ENCODE assay signal across 8 cellular contexts in genomic region chr20:31675828-31676533, GRCh38. TPM values are rescaled to one million over a fixed set of nuclear protein-coding genes. Genes with fewer than 3 reads are reported as not detected.
DNase-seq lines count a peak whose midpoint lies in the region; ATAC-seq, FAIRE-seq and TF ChIP-seq lines count a peak whose summit lies in the region.

No MANE protein-coding gene starts in this region.

- peak overlapping the region; percentile 30; the same call in 1 of the 2 replicates for H2BK120ac ChIP-seq in IMR-90 (ENCODE audit: low read depth, low read length)

- peak overlapping the region; percentile 39; the same call in 1 of the 3 replicates for H2BK15ac ChIP-seq in IMR-90 (ENCODE audit: low read depth, low read length)

- CTCF ChIA-PET in IMR-90 (lab: Yijun Ruan, JAX): no interaction called here

- H3K4me3 ChIP-seq in IMR-90 (ENCODE audit: insufficient read depth, low read depth, low read length): no peak overlapping the region
- H3K4me3 ChIP-seq in prostate gland: no peak overlapping the region
- no peak overlapping the region for H3K4me3 ChIP-seq in aorta (ENCODE audit: low read length in 2 of 2)

- peaks cover 54% of the 10 kb centered on the region for H4K20me1 ChIP-seq in IMR-90 (ENCODE audit: insufficient read depth, low read length)

- intact Hi-C loops in IMR-90 (cut with micrococcal nuclease): no loop called here
- intact Hi-C loops in prostate gland (cut with DNase I): no loop called here
- intact Hi-C loops in aorta (cut with DNase I): no loop called here

- H3K9me1 ChIP-seq in IMR-90 (ENCODE audit: insufficient read depth, low read length): peaks cover 63% of the 10 kb centered on the region

- H3K23ac ChIP-seq in IMR-90 (ENCODE audit: low read depth, low read length): peak overlapping the region; percentile 72

- TF ChIP-seq CTCF in IMR-90 (conservative IDR thresholded peaks at IDR 0.05; ENCODE audit: low read depth, low read length) (no peak), prostate gland (IDR thresholded peaks at IDR 0.05) (no peak)

- peak overlapping the region; percentile 58 for H3K4ac ChIP-seq in IMR-90 (ENCODE audit: low read depth, low read length)

- FAIRE-seq in GM12892 (lab: Jason Lieb, UNC): peak; percentile 27

- H2BK5ac ChIP-seq in IMR-90 (ENCODE audit: low read depth, low read length, poor library complexity, severe bottlenecking): peak overlapping the region; percentile 2

- WGBS in IMR-90 (ENCODE audit: extremely low coverage in 2 of 2, insufficient read length in 1 of 2), 2 experiments: 61% methylated on average over 5 of the region's 10 CpGs; no CpG with 5 or more reads in 1 of the 2 experiments
- WGBS in prostate gland: 69% methylated on average over 10 of the region's 10 CpGs
- WGBS in aorta, 2 donors: 41 to 48% methylated on average over 10 of the region's 10 CpGs

- H2BK20ac ChIP-seq in IMR-90 (ENCODE audit: low read depth, low read length): peak overlapping the region; percentile 45

- peaks cover 45 to 89% of the 10 kb centered on the region in 2 experiments for H3K79me1 ChIP-seq in IMR-90 (ENCODE audit: low read depth in 1 of 2, low read length in 2 of 2)

- dilution Hi-C loops in IMR-90 (cut with HindIII; ENCODE audit: low sequenced_read_pairs, unreplicated experiment): no loop called here

- H3K14ac ChIP-seq in IMR-90 (replicated peaks; ENCODE audit: low read depth, low read length): peak overlapping the region; percentile 48

- H3K27me3 ChIP-seq in IMR-90 (ENCODE audit: control insufficient read depth, insufficient read depth, low read length) (no peaks in the 10 kb centered on the region), prostate gland (replicated peaks; ENCODE audit: insufficient read depth) (no peaks in the 10 kb centered on the region), aorta (ENCODE audit: control insufficient read depth in 1 of 2, insufficient read depth in 2 of 2, low read length in 1 of 2) (no peaks in the 10 kb centered on the region)

- H3K18ac ChIP-seq in IMR-90 (ENCODE audit: low read depth, low read length): peak overlapping the region; percentile 3; the same call in 1 of the 2 replicates

- H3K4me1 ChIP-seq in IMR-90 (ENCODE audit: control insufficient read depth, insufficient read depth, low read length) (peaks cover 39% of the 10 kb centered on the region), prostate gland (replicated peaks) (peaks cover 32% of the 10 kb centered on the region), aorta (ENCODE audit: control insufficient read depth in 1 of 2, insufficient read depth in 2 of 2, low read length in 2 of 2) (peaks cover 12 to 20% of the 10 kb centered on the region in 2 donors)

- peak overlapping the region; percentile 81 for H2AK5ac ChIP-seq in IMR-90 (ENCODE audit: low read depth, low read length)

- in situ Hi-C loops in IMR-90 (cut with MboI; ENCODE audit: low sequenced_read_pairs): no loop called here

- H3K36me3 ChIP-seq in IMR-90 (ENCODE audit: control insufficient read depth, insufficient read depth, low read length): peaks cover 14% of the 10 kb centered on the region
- H3K36me3 ChIP-seq in prostate gland: no peaks in the 10 kb centered on the region
- no peaks in the 10 kb centered on the region for H3K36me3 ChIP-seq in aorta (ENCODE audit: control insufficient read depth in 1 of 2, insufficient read depth in 2 of 2, low read length in 1 of 2)

- H2AK9ac ChIP-seq in IMR-90 (replicated peaks; ENCODE audit: low read depth, low read length, poor library complexity): peak overlapping the region; percentile 35

- no TSS peak for BruUV-seq in IMR-90 (replicated peaks; lab: Mats Ljungman, UMichigan)

- TF ChIP-seq POLR2A in GM12892 (IDR thresholded peaks at IDR 0.05; ENCODE audit: low read depth, low read length): no peak
- TF ChIP-seq POLR2A in IMR-90 (IDR thresholded peaks at IDR 0.05; ENCODE audit: low read depth, low read length): no peak
- TF ChIP-seq POLR2A in erythroblast (IDR thresholded peaks at IDR 0.05; ENCODE audit: low read length): peak; percentile 65
- TF ChIP-seq POLR2A in prostate gland (IDR thresholded peaks at IDR 0.05): no peak

- ATAC-seq in IMR-90 (ENCODE audit: low read depth) (0 out of 2 replicates have a peak, but pooled peaks have one; percentile 15), aorta (ENCODE audit: low FRiP score) (peak; percentile 20), HG03135 (IDR thresholded peaks at IDR 0.05; ENCODE audit: unreplicated experiment) (no peak)

- H3K27ac ChIP-seq in IMR-90 (ENCODE audit: insufficient read depth, low read length) (no peak overlapping the region), prostate gland (peak overlapping the region; percentile 34 to 45), aorta (ENCODE audit: low read depth in 1 of 2, low read length in 2 of 2) (peak overlapping the region; percentile 53 to 87)

- H4K91ac ChIP-seq in IMR-90 (ENCODE audit: insufficient read depth, low read depth, low read length): peak overlapping the region; percentile 43; the same call in 1 of the 2 replicates

- H3K9me3 ChIP-seq in IMR-90 (ENCODE audit: control insufficient read depth, insufficient read depth, low read length) (no peaks in the 10 kb centered on the region), prostate gland (no peaks in the 10 kb centered on the region), aorta (ENCODE audit: control insufficient read depth, low read length) (no peaks in the 10 kb centered on the region)

- H4K5ac ChIP-seq in IMR-90 (ENCODE audit: low read depth, low read length): no peak overlapping the region

- H4K8ac ChIP-seq in IMR-90 (ENCODE audit: low read depth in 2 of 2, low read length in 2 of 2): peak overlapping the region in 1 of 2 experiments; percentile 31; a peak in 2 of 4 replicates

- no peak for TF ChIP-seq RAD21 in IMR-90 (IDR thresholded peaks at IDR 0.05; ENCODE audit: low read length)

- POLR2A ChIA-PET in IMR-90 (lab: Charles Lee; ENCODE audit: unreplicated experiment): interaction anchor here (0.5 to 0.6 kb wide), 2 partner anchors 23 to 43 kb away, joined by 3 read pairs; no protein-coding TSS in a partner anchor

- H2AFZ ChIP-seq in IMR-90 (replicated peaks; ENCODE audit: low read length, poor library complexity): no peak overlapping the region

- H3K9ac ChIP-seq in IMR-90 (ENCODE audit: low read depth, low read length): no peak overlapping the region

- no peak for DNase-seq in GM12892 (ENCODE audit: insufficient read length)
- peak; percentile 25 for DNase-seq in IMR-90
- DNase-seq in activated CD4-positive, alpha-beta T cell treated with anti-CD3 and anti-CD28 coated beads, Interleukin-2, amount 50 U/mL, for 48 hours: peak; percentile 59 to 73
- peak; percentile 96 to 99 for DNase-seq in erythroblast (lab: John Stamatoyannopoulos, UW)
- DNase-seq in prostate gland (ENCODE audit: low spot score): no peak
- DNase-seq in aorta: no peak
- no peak for DNase-seq in AG08396 (ENCODE audit: low spot score)

- H3K4me2 ChIP-seq in IMR-90 (ENCODE audit: low read depth, low read length): no peak overlapping the region; the same call in 1 of the 2 replicates

- no peak overlapping the region for H3K56ac ChIP-seq in IMR-90 (ENCODE audit: extremely low read depth, insufficient read depth, low read length)

TF ChIP-seq in IMR-90, 13 proteins besides CTCF, POLR2A, EP300 and RAD21:
- no peak for TF ChIP-seq RCOR1 (IDR thresholded peaks at IDR 0.05; ENCODE audit: insufficient replicate concordance, low read length)

RNA-seq across cellular contexts. Expression of gene COX4I2, which starts 38.3 kb away (rescaled TPM):
- polyA plus RNA-seq in GM12892 (2012; ENCODE audit: missing spikeins): not detected
- not detected in 2 replicates for total RNA-seq in IMR-90 (2012; rRNA removed)
- not detected in 2 replicates for polyA plus RNA-seq in IMR-90 (2012; rRNA removed)
- polyA plus RNA-seq in IMR-90 (2012; cell fraction: cytosol; rRNA removed): not detected in 2 replicates
- not detected in 2 replicates for polyA plus RNA-seq in IMR-90 (2012; cell fraction: nucleus; rRNA removed; ENCODE audit: low replicate concordance)
- 1 to 10 TPM in 1 of 2 donors, under 1 TPM in 1; 0.41 to 3.6 TPM for total RNA-seq in prostate gland
- 1 to 10 TPM; 5.2 to 9.5 TPM for total RNA-seq in aorta
- polyA plus RNA-seq in aorta: 1 to 10 TPM in 1 of 2 donors, not detected in 1; 2.0 TPM

RNA-seq across cellular contexts. Expression of gene BCL2L1, which starts 46.7 kb away (rescaled TPM):
- polyA plus RNA-seq in GM12892 (2012; ENCODE audit: missing spikeins): 45.0 TPM
- total RNA-seq in IMR-90 (2012; rRNA removed): 41.9 and 45.5 TPM in 2 replicates
- 40.2 and 41.9 TPM in 2 replicates for polyA plus RNA-seq in IMR-90 (2012; rRNA removed)
- 44.9 and 47.2 TPM in 2 replicates for polyA plus RNA-seq in IMR-90 (2012; cell fraction: cytosol; rRNA removed)
- polyA plus RNA-seq in IMR-90 (2012; cell fraction: nucleus; rRNA removed; ENCODE audit: low replicate concordance): 22.6 and 23.8 TPM in 2 replicates
- 100 to 1,000 TPM; 127 to 155 TPM for total RNA-seq in prostate gland
- total RNA-seq in aorta: 100 to 1,000 TPM in 1 of 2 donors, 10 to 100 TPM in 1; 69.1 to 107 TPM
- polyA plus RNA-seq in aorta: 100 to 1,000 TPM; 103 to 104 TPM

Comparison
In these comparisons a context has a peak if more than half of its experiments do, and no peak if none do; other contexts are left out.
1. DNase-seq: peak in IMR-90 (single experiment), activated CD4-positive, alpha-beta T cell treated with anti-CD3 and anti-CD28 coated beads, Interleukin-2, amount 50 U/mL, for 48 hours (2 of 2) and erythroblast (2 of 2); none in GM12892 (single experiment), prostate gland (single experiment), aorta (0 of 2) and AG08396 (single experiment).